ENCODE assay signal across 8 cellular contexts in genomic region chr2:202265467-202266277, GRCh38. TPM values are rescaled to one million over a fixed set of nuclear protein-coding genes. Genes with fewer than 3 reads are reported as not detected.
DNase-seq lines count a peak whose midpoint lies in the region; ATAC-seq and TF ChIP-seq lines count a peak whose summit lies in the region.

TSS of gene NOP58 (plus strand) at chr2:202265763. CDS start at chr2:202265942, 179 bp downstream.

- H3K4me1 Mint-ChIP-seq in activated T-helper 1 cell treated with anti-CD3 and anti-CD28 coated beads, Interleukin-12 subunit alpha, Interleukin-12 subunit beta, Interleukin-2, Interleukin-4 antibody, amounts not matched to agents 30 ng/mL and 10 ng/mL and 1 ng/mL, durations not matched to agents 14 hours and 24 hours and 36 hours (ENCODE audit: low read depth): peaks cover 19% of the 10 kb centered on the region
- peaks cover 6 to 30% (median 18%) of the 10 kb centered on the region in 3 donors for H3K4me1 Mint-ChIP-seq in naive B cell
- H3K4me1 Mint-ChIP-seq in stimulated activated memory B cell treated with anti-CD40 and anti-IgM and Interleukin-4, amounts not matched to agents 10 μg/mL and 1 μg/mL and 100 μg/mL, for 72 hours: peaks cover 14% of the 10 kb centered on the region

- no peaks in the 10 kb centered on the region for H3K27me3 Mint-ChIP-seq in activated T-helper 1 cell treated with anti-CD3 and anti-CD28 coated beads, Interleukin-12 subunit alpha, Interleukin-12 subunit beta, Interleukin-2, Interleukin-4 antibody, amounts not matched to agents 30 ng/mL and 10 ng/mL and 1 ng/mL, durations not matched to agents 14 hours and 24 hours and 36 hours (ENCODE audit: insufficient read depth)
- H3K27me3 Mint-ChIP-seq in naive B cell: no peaks in the 10 kb centered on the region
- no peaks in the 10 kb centered on the region for H3K27me3 Mint-ChIP-seq in stimulated activated memory B cell treated with anti-CD40 and anti-IgM and Interleukin-4, amounts not matched to agents 10 μg/mL and 1 μg/mL and 100 μg/mL, for 72 hours

- peak within 1 kb of the TSS; percentile 79 for H2AFZ ChIP-seq in DND-41 (ENCODE audit: low read depth, low read length)
- H2AFZ ChIP-seq in GM23248: peak within 1 kb of the TSS; percentile 92

- H3K4me2 ChIP-seq in DND-41 (ENCODE audit: insufficient read depth, low read length) (peak within 1 kb of the TSS; percentile 65), GM23248 (ENCODE audit: unreplicated experiment) (peak within 1 kb of the TSS; percentile 98)

- peak; percentile 90 for ATAC-seq in DND-41 (ENCODE audit: insufficient read depth, low read depth)
- peak; percentile 82 to 87 for ATAC-seq in naive B cell (ENCODE audit: low read depth in 2 of 2)
- ATAC-seq in stimulated activated memory B cell treated with anti-CD40 and anti-IgM and Interleukin-4, amounts not matched to agents 10 μg/mL and 1 μg/mL and 100 μg/mL, for 72 hours: peak; percentile 98

- peak within 1 kb of the TSS; percentile 87 to 99 for H3K4me3 ChIP-seq in DND-41 (ENCODE audit: low read depth in 1 of 2, low read length in 2 of 2)
- peak within 1 kb of the TSS; percentile 92 for H3K4me3 ChIP-seq in GM23248

- no peaks in the 10 kb centered on the region for H3K9me3 Mint-ChIP-seq in activated T-helper 1 cell treated with anti-CD3 and anti-CD28 coated beads, Interleukin-12 subunit alpha, Interleukin-12 subunit beta, Interleukin-2, Interleukin-4 antibody, amounts not matched to agents 30 ng/mL and 10 ng/mL and 1 ng/mL, durations not matched to agents 14 hours and 24 hours and 36 hours
- no peaks in the 10 kb centered on the region for H3K9me3 Mint-ChIP-seq in naive B cell
- no peaks in the 10 kb centered on the region for H3K9me3 Mint-ChIP-seq in stimulated activated memory B cell treated with anti-CD40 and anti-IgM and Interleukin-4, amounts not matched to agents 10 μg/mL and 1 μg/mL and 100 μg/mL, for 72 hours

- peaks cover 13% of the 10 kb centered on the region for H3K36me3 ChIP-seq in DND-41 (ENCODE audit: insufficient read depth, low read length)
- no peaks in the 10 kb centered on the region for H3K36me3 ChIP-seq in GM23248 (ENCODE audit: low read depth)

- H3K27me3 ChIP-seq in DND-41 (ENCODE audit: insufficient read depth, low read length, poor library complexity) (no peaks in the 10 kb centered on the region), GM23248 (replicated peaks; ENCODE audit: insufficient read depth) (no peaks in the 10 kb centered on the region)

- H3K4me3 Mint-ChIP-seq in activated T-helper 1 cell treated with anti-CD3 and anti-CD28 coated beads, Interleukin-12 subunit alpha, Interleukin-12 subunit beta, Interleukin-2, Interleukin-4 antibody, amounts not matched to agents 30 ng/mL and 10 ng/mL and 1 ng/mL, durations not matched to agents 14 hours and 24 hours and 36 hours: peak within 1 kb of the TSS; percentile 55
- H3K4me3 Mint-ChIP-seq in naive B cell: peak within 1 kb of the TSS in 5 of 8 donors; percentile 40 to 83 (median 75)
- H3K4me3 Mint-ChIP-seq in stimulated activated memory B cell treated with anti-CD40 and anti-IgM and Interleukin-4, amounts not matched to agents 10 μg/mL and 1 μg/mL and 100 μg/mL, for 72 hours: peak within 1 kb of the TSS; percentile 70

- peaks cover 21% of the 10 kb centered on the region; the same call in 1 of the 2 replicates for H3F3A ChIP-seq in GM23248 (ENCODE audit: insufficient read depth)

- peaks cover 5% of the 10 kb centered on the region for H3K36me3 Mint-ChIP-seq in activated T-helper 1 cell treated with anti-CD3 and anti-CD28 coated beads, Interleukin-12 subunit alpha, Interleukin-12 subunit beta, Interleukin-2, Interleukin-4 antibody, amounts not matched to agents 30 ng/mL and 10 ng/mL and 1 ng/mL, durations not matched to agents 14 hours and 24 hours and 36 hours (ENCODE audit: low read depth)
- no peaks in the 10 kb centered on the region for H3K36me3 Mint-ChIP-seq in naive B cell
- no peaks in the 10 kb centered on the region for H3K36me3 Mint-ChIP-seq in stimulated activated memory B cell treated with anti-CD40 and anti-IgM and Interleukin-4, amounts not matched to agents 10 μg/mL and 1 μg/mL and 100 μg/mL, for 72 hours

- H3K9me3 ChIP-seq in DND-41 (ENCODE audit: insufficient read depth, low read length, severe bottlenecking) (no peaks in the 10 kb centered on the region), GM23248 (ENCODE audit: low read depth) (no peaks in the 10 kb centered on the region)

- peak; percentile 94 for DNase-seq in DND-41
- DNase-seq in GM23248: peak; percentile 99
- peak; percentile 99 for DNase-seq in Kasumi-1 (lab: John Stamatoyannopoulos, UW)
- peak; percentile 97 for DNase-seq in RPMI7951 (ENCODE audit: low read depth)
- DNase-seq in activated T-helper 1 cell treated with anti-CD3 and anti-CD28 coated beads, Interleukin-12 subunit alpha, Interleukin-12 subunit beta, Interleukin-2, Interleukin-4 antibody, amounts not matched to agents 30 ng/mL and 10 ng/mL and 1 ng/mL, durations not matched to agents 14 hours and 24 hours and 36 hours (ENCODE audit: low spot score): peak; percentile 91
- peak; percentile 93 for DNase-seq in fibroblast of gingiva (ENCODE audit: low read depth)
- DNase-seq in naive B cell: peak; percentile 90

- peak within 1 kb of the TSS; percentile 99 for H3K27ac ChIP-seq in DND-41 (ENCODE audit: low read length)
- H3K27ac ChIP-seq in GM23248: peak within 1 kb of the TSS; percentile 96

- TF ChIP-seq CTCF in DND-41 (IDR thresholded peaks at IDR 0.05; ENCODE audit: borderline replicate concordance, extremely low read depth, low read length, poor library complexity, severe bottlenecking): no peak

- intact Hi-C loops in activated T-helper 1 cell treated with anti-CD3 and anti-CD28 coated beads, Interleukin-12 subunit alpha, Interleukin-12 subunit beta, Interleukin-2, Interleukin-4 antibody, amounts not matched to agents 30 ng/mL and 10 ng/mL and 1 ng/mL, durations not matched to agents 14 hours and 24 hours and 36 hours (cut with micrococcal nuclease): loop anchor here (1.0 to 10.0 kb wide), 9 partner anchors 27 to 1403 kb away; partner anchors contain the start of genes BMPR2, CARF, CASP10 and CLK1

- 1% methylated on average over 54 of the region's 54 CpGs for WGBS in GM23248 (ENCODE audit: low coverage in 1 of 2, low lambda C conversion rate in 2 of 2, missing lambda C conversion rate in 2 of 2), 2 experiments

- peaks cover 57% of the 10 kb centered on the region for H3K79me2 ChIP-seq in DND-41 (ENCODE audit: insufficient read depth, low read length)
- H3K79me2 ChIP-seq in GM23248 (ENCODE audit: insufficient read depth): peaks cover 51% of the 10 kb centered on the region

- H4K20me1 ChIP-seq in DND-41 (ENCODE audit: insufficient read depth, low read length): peaks cover 43% of the 10 kb centered on the region
- H4K20me1 ChIP-seq in GM23248 (ENCODE audit: insufficient read depth): peaks cover 19% of the 10 kb centered on the region

- H3K4me1 ChIP-seq in DND-41 (ENCODE audit: insufficient read depth, low read length): peaks cover 37% of the 10 kb centered on the region
- 0 out of 2 replicates have a peak, but pooled peaks cover 7% of the 10 kb centered on the region for H3K4me1 ChIP-seq in GM23248 (ENCODE audit: insufficient read depth)

- in situ Hi-C loops in GM23248 (cut with MboI): no loop called here

- peak within 1 kb of the TSS; percentile 91 for H3K9ac ChIP-seq in DND-41 (ENCODE audit: low read depth, low read length)
- peak within 1 kb of the TSS; percentile 93 for H3K9ac ChIP-seq in GM23248

- no peaks in the 10 kb centered on the region for H3K9me2 ChIP-seq in GM23248 (ENCODE audit: insufficient read depth)

- H3K27ac Mint-ChIP-seq in activated T-helper 1 cell treated with anti-CD3 and anti-CD28 coated beads, Interleukin-12 subunit alpha, Interleukin-12 subunit beta, Interleukin-2, Interleukin-4 antibody, amounts not matched to agents 30 ng/mL and 10 ng/mL and 1 ng/mL, durations not matched to agents 14 hours and 24 hours and 36 hours: peak within 1 kb of the TSS; percentile 45
- peak within 1 kb of the TSS in 4 of 6 donors; percentile 60 to 92 (median 69) for H3K27ac Mint-ChIP-seq in naive B cell
- no peak within 1 kb of the TSS for H3K27ac Mint-ChIP-seq in stimulated activated memory B cell treated with anti-CD40 and anti-IgM and Interleukin-4, amounts not matched to agents 10 μg/mL and 1 μg/mL and 100 μg/mL, for 72 hours

RNA-seq across cellular contexts. Expression of gene NOP58, which starts in this region (rescaled TPM):
- total RNA-seq in GM23248 (2014; rRNA removed; shearing (Covaris generic)): 49.3 and 101 TPM in 2 replicates
- polyA plus RNA-seq in GM23248 (2016; fragmentation: Nextera tagmentation; extraction: Ambion mirVana) (66.8 and 68.1 TPM in 2 replicates), naive B cell (ENCODE audit: low read depth in 6 of 6) (100 to 1,000 TPM in 1 of 6 donors, 10 to 100 TPM in 5; 65.9 to 103 (median 85.9) TPM)
- total RNA-seq in RPMI7951 (2014; rRNA removed; shearing (Covaris generic)): 71.9 and 76.7 TPM in 2 replicates
- 227 and 241 TPM in 2 replicates for total RNA-seq in activated T-helper 1 cell treated with anti-CD3 and anti-CD28 coated beads, Interleukin-12 subunit alpha, Interleukin-12 subunit beta, Interleukin-2, Interleukin-4 antibody, amounts not matched to agents 30 ng/mL and 10 ng/mL and 1 ng/mL, durations not matched to agents 14 hours and 24 hours and 36 hours

Comparison
In these comparisons a context has a peak if more than half of its experiments do, and no peak if none do; other contexts are left out.
1. Peak in every context shown above with its lines: DNase-seq, ATAC-seq, H3K4me3 ChIP-seq and H3K27ac ChIP-seq.